Comparison of ENCODE assay signal across 23 cellular contexts in genomic region chr6:169838291-169839028, GRCh38.
DNase-seq lines count a peak whose midpoint lies in the region; FAIRE-seq and TF ChIP-seq lines count a peak whose summit lies in the region.
"Had no signal": no experiment of that assay in that cellular context is flagged by ENCODE, and none has a peak within 500 bp of the region (broad histone marks: within the 10 kb centered on the region; RNA-seq: fewer than 3 reads in every experiment).

No MANE protein-coding gene starts in this region.

- no peak for TF ChIP-seq CTCF in right atrium auricular region (IDR thresholded peaks at IDR 0.05)

- TF ChIP-seq POLR2A in erythroblast (IDR thresholded peaks at IDR 0.05; ENCODE audit: low read length) = no peak

- DNase-seq in NCI-H82 (lab: John Stamatoyannopoulos, UW) (peak; percentile 48), NCI-H82 treated with DMSO at 0.1 percent for 48 hours (lab: John Stamatoyannopoulos, UW; ENCODE audit: unreplicated experiment) (no peak), RPMI7951 (ENCODE audit: low read depth) (peak; percentile 35), right atrium auricular region (ENCODE audit: low spot score) (peak; percentile 50), NCI-H1092 treated with DMSO at 0.1 percent for 48 hours (lab: John Stamatoyannopoulos, UW) (no peak), HTR-8/SVneo (ENCODE audit: insufficient read length, low spot score) (no peak), erythroblast (lab: John Stamatoyannopoulos, UW) (no peak)
- peak; percentile 12 for DNase-seq in stimulated activated CD8-positive, alpha-beta memory T cell treated with anti-CD3 and anti-CD28 coated beads, Interleukin-4, amount 100 ng/mL, for 48 hours
- DNase-seq: activated CD4-positive, CD25-positive, alpha-beta regulatory T cell treated with anti-CD3 and anti-CD28 coated beads, Interleukin-2, amount 50 U/mL, for 72 hours; activated naive CD4-positive, alpha-beta T cell; anterior cingulate cortex; central memory CD4-positive, alpha-beta T cell; effector memory CD8-positive, alpha-beta T cell; GDM1; lower lobe of right lung; NCI-H1436 treated with DMSO at 0.1 percent for 48 hours; NCI-H2227 treated with DMSO at 0.1 percent for 48 hours; NK-92 treated with Interleukin-12 subunit alpha and Interleukin-12 subunit beta, amount 100 ng/mL, for 24 hours; stimulated activated naive CD8-positive, alpha-beta T cell treated with anti-CD3 and anti-CD28 coated beads, Interleukin-15, Interleukin-2, amounts not matched to agents 100 U/mL and 50 U/mL, for 24 hours; T1000 had no signal

- FAIRE-seq in HTR-8/SVneo (lab: Jason Lieb, UNC) = no peak

- no peak overlapping the region for H3K27ac ChIP-seq in right atrium auricular region
- H3K27ac ChIP-seq: lower lobe of right lung, Peyer's patch, sigmoid colon, SK-N-MC had no signal

- H3K9me3 ChIP-seq in right atrium auricular region = no peaks in the 10 kb centered on the region
- H3K9me3 ChIP-seq: lower lobe of right lung, Peyer's patch, sigmoid colon had no signal

- H3K36me3 ChIP-seq in right atrium auricular region = no peaks in the 10 kb centered on the region
- H3K36me3 ChIP-seq: lower lobe of right lung, Peyer's patch, sigmoid colon had no signal

- H3K27me3 ChIP-seq in right atrium auricular region = no peaks in the 10 kb centered on the region
- H3K27me3 ChIP-seq: Peyer's patch had no signal

- H3K4me1 ChIP-seq in right atrium auricular region = no peaks in the 10 kb centered on the region
- H3K4me1 ChIP-seq: lower lobe of right lung, Peyer's patch, sigmoid colon had no signal

- no peak overlapping the region for H3K4me3 ChIP-seq in right atrium auricular region
- H3K4me3 ChIP-seq: lower lobe of right lung, Peyer's patch, sigmoid colon, SK-N-MC had no signal

Comparison
In these comparisons a context has a peak if more than half of its experiments do, and no peak if none do; other contexts are left out.
1. DNase-seq: peak in NCI-H82 (single experiment), RPMI7951 (single experiment), right atrium auricular region (single experiment) and stimulated activated CD8-positive, alpha-beta memory T cell treated with anti-CD3 and anti-CD28 coated beads, Interleukin-4, amount 100 ng/mL, for 48 hours (single experiment); none in NCI-H82 treated with DMSO at 0.1 percent for 48 hours (single experiment), NCI-H1092 treated with DMSO at 0.1 percent for 48 hours (single experiment), HTR-8/SVneo (single experiment) and erythroblast (0 of 2).